Comparison of ENCODE assay signal across 20 cellular contexts in genomic region chr9:130345009-130345992, GRCh38.
DNase-seq lines count a peak whose midpoint lies in the region; ATAC-seq, FAIRE-seq and TF ChIP-seq lines count a peak whose summit lies in the region.
"Had no signal": no experiment of that assay in that cellular context is flagged by ENCODE, and none has a peak within 500 bp of the region (broad histone marks: within the 10 kb centered on the region; RNA-seq: fewer than 3 reads in every experiment).

No MANE protein-coding gene starts in this region.

- H3K4me3 ChIP-seq in HepG2 (replicated peaks in 1 of 3; ENCODE audit: insufficient read depth in 1 of 3, low read depth in 2 of 3, low read length in 3 of 3) = no peak overlapping the region
- no peak overlapping the region for H3K4me3 ChIP-seq in right lobe of liver
- no peak overlapping the region for H3K4me3 ChIP-seq in astrocyte (ENCODE audit: insufficient read depth, low read depth, low read length)
- H3K4me3 ChIP-seq in kidney (ENCODE audit: low read length in 2 of 2) = no peak overlapping the region
- H3K4me3 ChIP-seq: BLaER1, HAP-1, MG63 had no signal

- H3K4me1 ChIP-seq in HepG2 (ENCODE audit: insufficient read depth, low read length) = no peaks in the 10 kb centered on the region
- no peaks in the 10 kb centered on the region for H3K4me1 ChIP-seq in right lobe of liver
- H3K4me1 ChIP-seq in astrocyte (ENCODE audit: insufficient read depth, low read length) = no peaks in the 10 kb centered on the region
- H3K4me1 ChIP-seq in kidney (ENCODE audit: control insufficient read depth in 1 of 2, insufficient read depth in 1 of 2, low read depth in 1 of 2, low read length in 2 of 2) = peaks cover 0 to 2% of the 10 kb centered on the region in 2 donors
- H3K4me1 ChIP-seq: HAP-1 had no signal

- no peak for TF ChIP-seq EP300 in HepG2 (IDR thresholded peaks at IDR 0.05; ENCODE audit: low read depth in 2 of 2, low read length in 2 of 2)
- TF ChIP-seq EP300 in HepG2 (CRISPR knock-in tag; IDR thresholded peaks at IDR 0.05; ENCODE audit: borderline replicate concordance) = no peak

- FAIRE-seq in HepG2 (lab: Jason Lieb, UNC) = no peak
- no peak for FAIRE-seq in astrocyte (lab: Jason Lieb, UNC)
- FAIRE-seq in kidney (lab: Jason Lieb, UNC) = no peak
- FAIRE-seq: D721Med, GM18507 had no signal

- H3K9me3 Mint-ChIP-seq in astrocyte (ENCODE audit: unreplicated experiment) = no peaks in the 10 kb centered on the region
- H3K9me3 Mint-ChIP-seq: CD4-positive, CD25-positive, alpha-beta regulatory T cell had no signal

- no peaks in the 10 kb centered on the region for H3K9me3 ChIP-seq in HepG2 (ENCODE audit: low read length)
- no peaks in the 10 kb centered on the region for H3K9me3 ChIP-seq in right lobe of liver
- peaks cover 3% of the 10 kb centered on the region for H3K9me3 ChIP-seq in astrocyte (ENCODE audit: insufficient read depth, low read depth, low read length)
- no peaks in the 10 kb centered on the region for H3K9me3 ChIP-seq in kidney (ENCODE audit: control insufficient read depth in 1 of 2, low read length in 2 of 2)
- H3K9me3 ChIP-seq: BLaER1, HAP-1, MG63 had no signal

- H3K27ac ChIP-seq in HepG2 (ENCODE audit: extremely low read length, insufficient read depth, low read length) (no peak overlapping the region), right lobe of liver (no peak overlapping the region), astrocyte (ENCODE audit: low read depth, low read length) (no peak overlapping the region), kidney (ENCODE audit: low read depth in 2 of 2, low read length in 2 of 2) (no peak overlapping the region)
- H3K27ac ChIP-seq: BLaER1 had no signal

- H3K27me3 ChIP-seq in HepG2 (ENCODE audit: control insufficient read depth in 1 of 2, insufficient read depth in 2 of 2, low read length in 2 of 2) (peaks cover 0 to 1% of the 10 kb centered on the region in 2 experiments; a peak in 2 of 5 replicates), right lobe of liver (no peaks in the 10 kb centered on the region), astrocyte (ENCODE audit: insufficient read depth, low read length) (peaks cover 3% of the 10 kb centered on the region)
- H3K27me3 ChIP-seq: BLaER1, MG63 had no signal

- no peak overlapping the region for H3K4me3 Mint-ChIP-seq in astrocyte (ENCODE audit: unreplicated experiment)
- H3K4me3 Mint-ChIP-seq: CD4-positive, CD25-positive, alpha-beta regulatory T cell had no signal

- H3K27me3 Mint-ChIP-seq in astrocyte (ENCODE audit: low read depth, unreplicated experiment) = peaks cover 24% of the 10 kb centered on the region
- H3K27me3 Mint-ChIP-seq: CD4-positive, CD25-positive, alpha-beta regulatory T cell had no signal

- intact Hi-C loops in HepG2 (cut with micrococcal nuclease; ENCODE audit: unreplicated experiment) = no loop called here
- intact Hi-C loops in right lobe of liver (cut with DNase I) = loop anchor here (5.0 to 10.0 kb wide), 4 partner anchors 80 to 230 kb away; partner anchors contain the start of gene HMCN2 (in 1 of the 2)
- intact Hi-C loops in kidney (cut with DNase I) = no loop called here

- no peaks in the 10 kb centered on the region for H3K4me1 Mint-ChIP-seq in astrocyte (ENCODE audit: low read depth, unreplicated experiment)
- H3K4me1 Mint-ChIP-seq: CD4-positive, CD25-positive, alpha-beta regulatory T cell had no signal

- POLR2A ChIA-PET in HepG2 (lab: Yijun Ruan, JAX) = no interaction called here

- ATAC-seq in HepG2 = no peak
- ATAC-seq in right lobe of liver = no peak
- no peak for ATAC-seq in HG03442 (IDR thresholded peaks at IDR 0.05; ENCODE audit: unreplicated experiment)

- TF ChIP-seq CTCF in HepG2 (CRISPR knock-in tag; IDR thresholded peaks at IDR 0.05) = no peak
- TF ChIP-seq CTCF in right lobe of liver (IDR thresholded peaks at IDR 0.05) = no peak
- TF ChIP-seq CTCF in astrocyte (IDR thresholded peaks at IDR 0.05; ENCODE audit: insufficient read depth, low read depth, low read length) = no peak
- TF ChIP-seq CTCF in kidney (IDR thresholded peaks at IDR 0.05; ENCODE audit: borderline replicate concordance, extremely low read depth, insufficient read depth) = no peak

- no peak for TF ChIP-seq RAD21 in HepG2 (CRISPR knock-in tag; IDR thresholded peaks at IDR 0.05)

- no peaks in the 10 kb centered on the region for H3K36me3 Mint-ChIP-seq in astrocyte (ENCODE audit: low read depth, unreplicated experiment)
- H3K36me3 Mint-ChIP-seq: CD4-positive, CD25-positive, alpha-beta regulatory T cell had no signal

- CTCF ChIA-PET in HepG2 (lab: Yijun Ruan, JAX; ENCODE audit: low intra/inter-chr PET ratio, low total read pairs) = no interaction called here

- WGBS in HepG2 (ENCODE audit: low lambda C conversion rate) = 38% methylated on average over 6 of the region's 11 CpGs
- WGBS in right lobe of liver (ENCODE audit: insufficient coverage, low coverage, low lambda C conversion rate, missing lambda C conversion rate) = 74% methylated on average over 3 of the region's 11 CpGs

- TF ChIP-seq POLR2A in HepG2 (IDR thresholded peaks at IDR 0.05; ENCODE audit: insufficient read depth in 1 of 2, low read depth in 2 of 2, low read length in 2 of 2) = no peak
- TF ChIP-seq POLR2A in right lobe of liver (IDR thresholded peaks at IDR 0.05) = no peak

- BruUV-seq in HepG2 (replicated peaks; lab: Mats Ljungman, UMichigan) = no TSS peak

- H2AFZ ChIP-seq in HepG2 (ENCODE audit: low read length) = no peak overlapping the region
- H2AFZ ChIP-seq in astrocyte (ENCODE audit: low read depth, low read length) = no peak overlapping the region

- no peak for DNase-seq in HepG2 (ENCODE audit: low spot score)
- no peak for DNase-seq in right lobe of liver
- peak; percentile 21 for DNase-seq in astrocyte (ENCODE audit: low read depth)
- peak; percentile 47 for DNase-seq in kidney
- no peak for DNase-seq in kidney tubule cell (ENCODE audit: low spot score)
- no peak for DNase-seq in pons (ENCODE audit: low spot score)
- DNase-seq: CD4-positive, CD25-positive, alpha-beta regulatory T cell; KG1; MG63; NCI-H2029; NCI-H446; NCI-H524 treated with DMSO at 0.1 percent for 48 hours; NCI-H774; RPMI8226; SHP77 had no signal

- H4K20me1 ChIP-seq in HepG2 (ENCODE audit: insufficient read depth, low read length) (no peaks in the 10 kb centered on the region), astrocyte (ENCODE audit: insufficient read depth, low read length) (peaks cover 10% of the 10 kb centered on the region)
- H4K20me1 ChIP-seq: BLaER1 had no signal

- H3K79me2 ChIP-seq in HepG2 (ENCODE audit: insufficient read depth, low read length) (no peaks in the 10 kb centered on the region), astrocyte (ENCODE audit: insufficient read depth, low read length) (no peaks in the 10 kb centered on the region)

- no peak overlapping the region for H3K4me2 ChIP-seq in HepG2 (ENCODE audit: low read depth, low read length)
- H3K4me2 ChIP-seq in astrocyte (ENCODE audit: low read length) = no peak overlapping the region
- H3K4me2 ChIP-seq: BLaER1 had no signal

- H3K27ac Mint-ChIP-seq in astrocyte (ENCODE audit: unreplicated experiment) = no peak overlapping the region
- H3K27ac Mint-ChIP-seq: CD4-positive, CD25-positive, alpha-beta regulatory T cell had no signal

- in situ Hi-C loops in HepG2 (cut with HindIII; ENCODE audit: extremely low pct_ligation_motif_present, low pct_unique_long_range_greater_than_20kb) = loop anchor here (10.0 kb wide), 1 partner anchor 230 kb away; no protein-coding TSS in a partner anchor

- H3K36me3 ChIP-seq in HepG2 (replicated peaks in 1 of 2; ENCODE audit: control insufficient read depth in 1 of 2, insufficient read depth in 2 of 2, low read length in 2 of 2) (no peaks in the 10 kb centered on the region), right lobe of liver (no peaks in the 10 kb centered on the region), astrocyte (ENCODE audit: insufficient read depth, low read length) (no peaks in the 10 kb centered on the region), kidney (ENCODE audit: control insufficient read depth in 1 of 2, insufficient read depth in 2 of 2, low read length in 2 of 2) (no peaks in the 10 kb centered on the region)
- H3K36me3 ChIP-seq: BLaER1, HAP-1, MG63 had no signal

- H3K9ac ChIP-seq in HepG2 (ENCODE audit: insufficient read depth, low read depth, low read length) (no peak overlapping the region), astrocyte (ENCODE audit: low read length) (no peak overlapping the region), kidney (ENCODE audit: low read length in 2 of 2) (no peak overlapping the region)
- H3K9ac ChIP-seq: BLaER1 had no signal

TF ChIP-seq in HepG2, 621 proteins besides CTCF, POLR2A, EP300 and RAD21 (continues in another document):
- TF ChIP-seq ATM (IDR thresholded peaks at IDR 0.05; ENCODE audit: borderline replicate concordance) (peak; percentile 59; the same call in 1 of the 2 replicates), ZNF432 (CRISPR knock-in tag; IDR thresholded peaks at IDR 0.05; ENCODE audit: borderline replicate concordance) (no peak), HNRNPL (IDR thresholded peaks at IDR 0.05; ENCODE audit: low read depth, low read length) (0 out of 2 replicates have a peak, but pooled peaks have one; percentile 22), ATF1 (CRISPR knock-in tag; IDR thresholded peaks at IDR 0.05) (no peak), PTBP1 (IDR thresholded peaks at IDR 0.05; ENCODE audit: low read depth, low read length, poor library complexity, severe bottlenecking) (no peak), ZNF615 (CRISPR knock-in tag; IDR thresholded peaks at IDR 0.05; ENCODE audit: borderline replicate concordance) (no peak), KDM5A (IDR thresholded peaks at IDR 0.05; ENCODE audit: borderline replicate concordance, low read length) (no peak)

Comparison
In these comparisons a context has a peak if more than half of its experiments do, and no peak if none do; other contexts are left out.
1. intact Hi-C loops: an anchor here in right lobe of liver (5.0 to 10.0 kb wide); none called in HepG2 and kidney.
2. DNase-seq: peak in astrocyte (single experiment) and kidney (single experiment); none in HepG2 (single experiment), right lobe of liver (0 of 3), kidney tubule cell (single experiment) and pons (single experiment).